18 cellular contexts compared by ENCODE assay signal in genomic region chr18:8422391-8422790, GRCh38.
"Had no signal": no experiment of that assay in that cellular context is flagged by ENCODE, and none has a peak within 500 bp of the region (broad histone marks: within the 10 kb centered on the region; RNA-seq: fewer than 3 reads in every experiment).

No MANE protein-coding gene starts in this region.

- H3K4me3 ChIP-seq: colonic mucosa, gastroesophageal sphincter, neural progenitor cell, psoas muscle, stomach, thoracic aorta, transverse colon had no signal

- ATAC-seq: gastroesophageal sphincter; natural killer cell treated with Interleukin-12 subunit alpha and Interleukin-12 subunit beta and Interleukin-15 and Interleukin-18, amount 100 ng/mL, for 72 hours; psoas muscle; sciatic nerve had no signal

- H3K36me3 ChIP-seq: colonic mucosa, gastroesophageal sphincter, neural progenitor cell, stomach, thoracic aorta, transverse colon had no signal

- H3K4me2 ChIP-seq: neural progenitor cell had no signal

- H3K9me3 ChIP-seq: colonic mucosa, gastroesophageal sphincter, psoas muscle, stomach, thoracic aorta, transverse colon had no signal

- H3K9ac ChIP-seq: neural progenitor cell, parathyroid adenoma had no signal

- H3K27me3 ChIP-seq: colonic mucosa, gastroesophageal sphincter, neural progenitor cell, stomach, transverse colon had no signal

- H3K79me2 ChIP-seq: parathyroid adenoma had no signal

- H3K27ac ChIP-seq: colonic mucosa, gastroesophageal sphincter, neural progenitor cell, parathyroid adenoma, psoas muscle, stomach, thoracic aorta, transverse colon had no signal

- DNase-seq: caudate nucleus; colonic mucosa; glutamatergic neuron; kidney glomerular epithelial cell; nucleus accumbens; psoas muscle; retina; stimulated activated CD4-positive, alpha-beta T cell treated with anti-CD3 and anti-CD28 coated beads, Interleukin-2, amount 100 ng/mL, for 24 hours; stimulated activated naive CD4-positive, alpha-beta T cell; stomach; substantia nigra; transverse colon had no signal

- H2AFZ ChIP-seq: parathyroid adenoma had no signal

- H3K4me1 ChIP-seq: colonic mucosa, gastroesophageal sphincter, neural progenitor cell, parathyroid adenoma, psoas muscle, stomach, transverse colon had no signal
